ENCODE assay signal across 1 cellular context in genomic region chr13:79393564-79394249, GRCh38.
TF ChIP-seq lines count a peak whose summit lies in the region.

No MANE protein-coding gene starts in this region.

TF ChIP-seq in HepG2, 621 proteins besides CTCF, POLR2A, EP300 and RAD21 (continued from another document):
- TF ChIP-seq ZNF800 (CRISPR knock-in tag; IDR thresholded peaks at IDR 0.05) (no peak), IRX3 (CRISPR knock-in tag; IDR thresholded peaks at IDR 0.05; ENCODE audit: borderline replicate concordance, low read depth) (peak; percentile 62; the same call in 1 of the 2 replicates), TFE3 (CRISPR knock-in tag; IDR thresholded peaks at IDR 0.05) (peak; percentile 85)
